In genomic region chr7:17374157-17374556, GRCh38 we compare ENCODE assay signal across 16 cellular contexts.
DNase-seq lines count a peak whose midpoint lies in the region; ATAC-seq, FAIRE-seq and TF ChIP-seq lines count a peak whose summit lies in the region.
"Had no signal": no experiment of that assay in that cellular context is flagged by ENCODE, and none has a peak within 500 bp of the region (broad histone marks: within the 10 kb centered on the region; RNA-seq: fewer than 3 reads in every experiment).

No MANE protein-coding gene starts in this region.

- no peaks in the 10 kb centered on the region for H3K27me3 ChIP-seq in IMR-90 (ENCODE audit: control insufficient read depth, insufficient read depth, low read length)
- no peaks in the 10 kb centered on the region for H3K27me3 ChIP-seq in keratinocyte (ENCODE audit: control insufficient read depth, extremely low read depth, insufficient read depth, low read length)
- H3K27me3 ChIP-seq in tibial artery, result no peaks in the 10 kb centered on the region

- in situ Hi-C loops in IMR-90 (cut with MboI; ENCODE audit: low sequenced_read_pairs), result no loop called here

- intact Hi-C loops in IMR-90 (cut with micrococcal nuclease) (loop anchor here (10.0 kb wide), 1 partner anchor 1031 kb away; no protein-coding TSS in a partner anchor), tibial artery (cut with DNase I; ENCODE audit: low total_unique reads) (no loop called here)

- no peak for DNase-seq in GM12891 (ENCODE audit: insufficient read length, low spot score)
- no peak for DNase-seq in IMR-90
- DNase-seq in keratinocyte (ENCODE audit: low read depth, low spot score), result no peak
- DNase-seq in tibial artery, result no peak
- DNase-seq in activated T-cell treated with anti-CD3 and anti-CD28 coated beads, Interleukin-2, amount 50 U/mL, for 1 hour, result no peak
- DNase-seq in NCI-H1105 treated with DMSO at 0.1 percent for 48 hours (lab: John Stamatoyannopoulos, UW), result no peak
- DNase-seq: ACHN; AML-193; CD4-positive, alpha-beta T cell; GF-D8; H9 had no signal

- peak overlapping the region; percentile 50; the same call in 1 of the 2 replicates for H4K91ac ChIP-seq in IMR-90 (ENCODE audit: insufficient read depth, low read depth, low read length)

- H3K4me2 ChIP-seq in IMR-90 (ENCODE audit: low read depth, low read length), result no peak overlapping the region
- no peak overlapping the region for H3K4me2 ChIP-seq in keratinocyte (ENCODE audit: control insufficient read depth, extremely low read depth, insufficient read depth, low read depth, low read length)

- no peak overlapping the region for H2BK5ac ChIP-seq in IMR-90 (ENCODE audit: low read depth, low read length, poor library complexity, severe bottlenecking)

- CTCF ChIA-PET in IMR-90 (lab: Yijun Ruan, JAX), result interaction anchor here (0.6 to 1.0 kb wide), 2 partner anchors 33 to 147 kb away, joined by 3 to 9 read pairs; no protein-coding TSS in a partner anchor

- H2BK20ac ChIP-seq in IMR-90 (ENCODE audit: low read depth, low read length), result 0 out of 2 replicates have a peak overlapping the region, but pooled peaks have one; percentile 76

- peaks cover 18% of the 10 kb centered on the region for H3K4me1 ChIP-seq in IMR-90 (ENCODE audit: control insufficient read depth, insufficient read depth, low read length)
- peaks cover 35% of the 10 kb centered on the region for H3K4me1 ChIP-seq in keratinocyte (ENCODE audit: control insufficient read depth, extremely low read depth, insufficient read depth, low read length)
- H3K4me1 ChIP-seq in tibial artery, result peaks cover 0 to 68% (median 34%) of the 10 kb centered on the region in 4 donors

- H3K56ac ChIP-seq in IMR-90 (ENCODE audit: extremely low read depth, insufficient read depth, low read length), result no peak overlapping the region

- no peak overlapping the region for H3K23ac ChIP-seq in IMR-90 (ENCODE audit: low read depth, low read length)

- dilution Hi-C loops in IMR-90 (cut with HindIII; ENCODE audit: low sequenced_read_pairs, unreplicated experiment), result no loop called here
- dilution Hi-C loops in keratinocyte (cut with MboI; ENCODE audit: extremely low pct_ligation_motif_present, low sequenced_read_pairs), result no loop called here

- H4K20me1 ChIP-seq in IMR-90 (ENCODE audit: insufficient read depth, low read length), result no peaks in the 10 kb centered on the region
- no peaks in the 10 kb centered on the region for H4K20me1 ChIP-seq in keratinocyte (ENCODE audit: control insufficient read depth, extremely low read depth, insufficient read depth, low read length)

- H4K8ac ChIP-seq in IMR-90 (ENCODE audit: low read depth in 2 of 2, low read length in 2 of 2), result no peak overlapping the region

- no peak for TF ChIP-seq POLR2A in GM12891 (IDR thresholded peaks at IDR 0.05; ENCODE audit: low read depth, low read length)
- TF ChIP-seq POLR2A in IMR-90 (IDR thresholded peaks at IDR 0.05; ENCODE audit: low read depth, low read length), result no peak

- no peak for TF ChIP-seq RAD21 in IMR-90 (IDR thresholded peaks at IDR 0.05; ENCODE audit: low read length)

- H2BK15ac ChIP-seq in IMR-90 (ENCODE audit: low read depth, low read length), result peak overlapping the region; percentile 69; the same call in 2 of the 3 replicates

- H3K4me3 ChIP-seq in IMR-90 (ENCODE audit: insufficient read depth, low read depth, low read length), result no peak overlapping the region
- H3K4me3 ChIP-seq in keratinocyte (ENCODE audit: control insufficient read depth in 2 of 3, extremely low read depth in 1 of 3, insufficient read depth in 2 of 3, low read depth in 1 of 3, low read length in 3 of 3), result no peak overlapping the region
- no peak overlapping the region for H3K4me3 ChIP-seq in tibial artery
- H3K4me3 ChIP-seq: K562 had no signal

- ATAC-seq in IMR-90 (ENCODE audit: low read depth) (no peak), GM18511 (IDR thresholded peaks at IDR 0.05; ENCODE audit: unreplicated experiment) (no peak)
- ATAC-seq: K562 had no signal

- H2AFZ ChIP-seq in IMR-90 (replicated peaks; ENCODE audit: low read length, poor library complexity) (no peak overlapping the region), keratinocyte (ENCODE audit: control insufficient read depth, low read length) (no peak overlapping the region)

- BruUV-seq in IMR-90 (replicated peaks; lab: Mats Ljungman, UMichigan), result no TSS peak

- H3K36me3 ChIP-seq in IMR-90 (ENCODE audit: control insufficient read depth, insufficient read depth, low read length) (no peaks in the 10 kb centered on the region), keratinocyte (ENCODE audit: control insufficient read depth in 2 of 2, extremely low read depth in 1 of 2, insufficient read depth in 2 of 2, low read length in 2 of 2) (no peaks in the 10 kb centered on the region), tibial artery (no peaks in the 10 kb centered on the region)

- peak overlapping the region; percentile 44 for H2BK120ac ChIP-seq in IMR-90 (ENCODE audit: low read depth, low read length)

- no peaks in the 10 kb centered on the region for H3K79me2 ChIP-seq in keratinocyte (ENCODE audit: control insufficient read depth, insufficient read depth, low read length)

- H3K18ac ChIP-seq in IMR-90 (ENCODE audit: low read depth, low read length), result peak overlapping the region; percentile 66; the same call in 1 of the 2 replicates

- no peak overlapping the region for H4K5ac ChIP-seq in IMR-90 (ENCODE audit: low read depth, low read length)

- peak overlapping the region; percentile 22; the same call in 1 of the 2 replicates for H3K4ac ChIP-seq in IMR-90 (ENCODE audit: low read depth, low read length)

- no peak overlapping the region for H3K14ac ChIP-seq in IMR-90 (replicated peaks; ENCODE audit: low read depth, low read length)

- WGBS in IMR-90 (ENCODE audit: extremely low coverage in 2 of 2, insufficient read length in 1 of 2), 2 experiments, result 100% methylated on average over 3 of the region's 4 CpGs; no CpG with 5 or more reads in 1 of the 2 experiments

- H2AK9ac ChIP-seq in IMR-90 (replicated peaks; ENCODE audit: low read depth, low read length, poor library complexity), result no peak overlapping the region

- no peak overlapping the region for H3K9ac ChIP-seq in IMR-90 (ENCODE audit: low read depth, low read length)
- H3K9ac ChIP-seq in keratinocyte (ENCODE audit: control insufficient read depth, extremely low read depth, insufficient read depth, low read length), result no peak overlapping the region

- peaks cover 9% of the 10 kb centered on the region for H3K9me1 ChIP-seq in IMR-90 (ENCODE audit: insufficient read depth, low read length)
- no peaks in the 10 kb centered on the region for H3K9me1 ChIP-seq in keratinocyte (ENCODE audit: control insufficient read depth, extremely low read depth, insufficient read depth, low read length)

- H3K27ac ChIP-seq in IMR-90 (ENCODE audit: insufficient read depth, low read length) (no peak overlapping the region), keratinocyte (ENCODE audit: control insufficient read depth, insufficient read depth, low read length) (no peak overlapping the region), tibial artery (peak overlapping the region; percentile 4 to 44)
- H3K27ac ChIP-seq: C4-2B had no signal

- POLR2A ChIA-PET in IMR-90 (lab: Charles Lee; ENCODE audit: unreplicated experiment), result no interaction called here

- H2AK5ac ChIP-seq in IMR-90 (ENCODE audit: low read depth, low read length), result peak overlapping the region; percentile 52

- peak; percentile 43 for FAIRE-seq in GM12891 (lab: Jason Lieb, UNC)
- FAIRE-seq in keratinocyte (lab: Jason Lieb, UNC), result peak; percentile 32
- FAIRE-seq: A204.1, H1, K562 had no signal

- no peaks in the 10 kb centered on the region for H3K79me1 ChIP-seq in IMR-90 (ENCODE audit: low read depth in 1 of 2, low read length in 2 of 2)

- no peaks in the 10 kb centered on the region for H3K9me3 ChIP-seq in IMR-90 (ENCODE audit: control insufficient read depth, insufficient read depth, low read length)
- no peaks in the 10 kb centered on the region for H3K9me3 ChIP-seq in keratinocyte (ENCODE audit: control insufficient read depth, low read depth, low read length)
- no peaks in the 10 kb centered on the region for H3K9me3 ChIP-seq in tibial artery

- TF ChIP-seq CTCF in IMR-90 (conservative IDR thresholded peaks at IDR 0.05; ENCODE audit: low read depth, low read length) (no peak), keratinocyte (optimal IDR thresholded peaks at IDR 0.05 in 1 of 3, IDR thresholded peaks at IDR 0.05 in 1 of 3, conservative IDR thresholded peaks at IDR 0.05 in 1 of 3; ENCODE audit: extremely low read depth in 1 of 3, insufficient read depth in 2 of 3, low read length in 3 of 3) (no peak), tibial artery (IDR thresholded peaks at IDR 0.05) (no peak)

TF ChIP-seq in GM12891, 5 proteins besides CTCF, POLR2A, EP300 and RAD21:
- no peak for TF ChIP-seq TAF1 (IDR thresholded peaks at IDR 0.05; ENCODE audit: low read depth, low read length)

TF ChIP-seq in IMR-90, 13 proteins besides CTCF, POLR2A, EP300 and RAD21:
- TF ChIP-seq CEBPB (IDR thresholded peaks at IDR 0.05; ENCODE audit: low read depth, low read length), result peak; percentile 50
- TF ChIP-seq NFE2L2 (IDR thresholded peaks at IDR 0.05; ENCODE audit: low read depth, low read length), result no peak

Comparison
In these comparisons a context has a peak if more than half of its experiments do, and no peak if none do; other contexts are left out.
1. H3K27ac ChIP-seq: peak in tibial artery (2 of 2); none in IMR-90 (single experiment) and keratinocyte (single experiment).